1 cellular context compared by ENCODE assay signal in genomic region chr19:11242864-11243797, GRCh38.
TF ChIP-seq lines count a peak whose summit lies in the region.

No MANE protein-coding gene starts in this region.

TF ChIP-seq in SK-N-SH treated with all-trans-retinoic acid at 6 μM for 48 hours, 23 proteins besides CTCF, POLR2A, EP300 and RAD21 (continued from another document):
- TF ChIP-seq ISL1 (CRISPR knock-in tag; IDR thresholded peaks at IDR 0.05), result no peak
- TF ChIP-seq OSR1 (CRISPR knock-in tag; IDR thresholded peaks at IDR 0.05), result no peak
- no peak for TF ChIP-seq ARNTL (CRISPR knock-in tag; IDR thresholded peaks at IDR 0.05; ENCODE audit: borderline replicate concordance, low read depth)
- TF ChIP-seq ZNF565 (CRISPR knock-in tag; conservative IDR thresholded peaks at IDR 0.05; ENCODE audit: low read depth), result no peak
- TF ChIP-seq SNAI2 (CRISPR knock-in tag; IDR thresholded peaks at IDR 0.05), result no peak
